Comparison of ENCODE assay signal across 8 cellular contexts in the genomic region with DNA sequence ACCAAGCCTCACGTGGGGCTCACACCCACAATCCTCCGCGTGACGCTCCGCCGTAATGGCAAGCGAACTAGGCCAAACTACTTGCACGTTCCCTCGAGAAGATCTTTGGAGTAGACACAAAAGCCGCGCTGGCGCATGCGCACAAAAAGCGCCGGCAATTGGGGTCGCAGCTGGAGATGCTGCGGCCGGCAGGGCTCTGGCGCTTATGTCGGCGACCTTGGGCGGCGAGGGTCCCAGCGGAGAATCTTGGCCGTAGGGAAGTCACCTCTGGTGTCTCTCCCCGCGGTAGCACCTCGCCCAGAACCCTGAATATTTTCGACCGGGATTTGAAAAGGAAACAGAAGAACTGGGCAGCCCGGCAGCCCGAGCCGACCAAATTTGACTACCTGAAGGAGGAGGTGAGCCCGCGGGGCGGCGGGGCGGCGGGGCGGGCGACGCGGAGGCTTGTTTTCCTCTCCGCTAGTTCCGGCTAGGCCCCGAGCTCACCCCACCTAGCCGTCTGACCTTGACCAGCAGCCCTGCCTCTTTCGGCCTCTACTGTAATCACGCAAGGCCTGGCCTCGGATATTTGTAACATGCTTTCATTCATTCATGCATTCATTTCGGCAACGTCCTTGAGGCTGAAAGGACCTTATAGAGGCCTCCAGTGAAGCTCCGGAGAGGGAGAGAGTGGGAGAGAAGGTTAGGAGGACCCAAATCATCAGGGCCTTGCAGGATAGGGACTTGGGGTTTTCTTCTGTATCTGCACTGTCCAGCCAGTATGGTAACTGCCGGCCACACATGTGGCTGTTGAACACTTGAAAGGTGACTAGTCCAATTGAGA. TPM values are rescaled to one million over a fixed set of nuclear protein-coding genes. Genes with fewer than 3 reads are reported as not detected.
DNase-seq lines count a peak whose midpoint lies in the region; ATAC-seq and TF ChIP-seq lines count a peak whose summit lies in the region.

A gene with protein sequence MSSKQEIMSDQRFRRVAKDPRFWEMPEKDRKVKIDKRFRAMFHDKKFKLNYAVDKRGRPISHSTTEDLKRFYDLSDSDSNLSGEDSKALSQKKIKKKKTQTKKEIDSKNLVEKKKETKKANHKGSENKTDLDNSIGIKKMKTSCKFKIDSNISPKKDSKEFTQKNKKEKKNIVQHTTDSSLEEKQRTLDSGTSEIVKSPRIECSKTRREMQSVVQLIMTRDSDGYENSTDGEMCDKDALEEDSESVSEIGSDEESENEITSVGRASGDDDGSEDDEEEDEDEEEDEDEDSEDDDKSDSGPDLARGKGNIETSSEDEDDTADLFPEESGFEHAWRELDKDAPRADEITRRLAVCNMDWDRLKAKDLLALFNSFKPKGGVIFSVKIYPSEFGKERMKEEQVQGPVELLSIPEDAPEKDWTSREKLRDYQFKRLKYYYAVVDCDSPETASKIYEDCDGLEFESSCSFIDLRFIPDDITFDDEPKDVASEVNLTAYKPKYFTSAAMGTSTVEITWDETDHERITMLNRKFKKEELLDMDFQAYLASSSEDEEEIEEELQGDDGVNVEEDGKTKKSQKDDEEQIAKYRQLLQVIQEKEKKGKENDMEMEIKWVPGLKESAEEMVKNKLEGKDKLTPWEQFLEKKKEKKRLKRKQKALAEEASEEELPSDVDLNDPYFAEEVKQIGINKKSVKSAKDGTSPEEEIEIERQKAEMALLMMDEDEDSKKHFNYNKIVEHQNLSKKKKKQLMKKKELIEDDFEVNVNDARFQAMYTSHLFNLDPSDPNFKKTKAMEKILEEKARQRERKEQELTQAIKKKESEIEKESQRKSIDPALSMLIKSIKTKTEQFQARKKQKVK (minus strand): TSS at position 27 of the 823 bp plus-strand sequence. CDS start 1,779 bp downstream, outside the sequence.
A gene with protein sequence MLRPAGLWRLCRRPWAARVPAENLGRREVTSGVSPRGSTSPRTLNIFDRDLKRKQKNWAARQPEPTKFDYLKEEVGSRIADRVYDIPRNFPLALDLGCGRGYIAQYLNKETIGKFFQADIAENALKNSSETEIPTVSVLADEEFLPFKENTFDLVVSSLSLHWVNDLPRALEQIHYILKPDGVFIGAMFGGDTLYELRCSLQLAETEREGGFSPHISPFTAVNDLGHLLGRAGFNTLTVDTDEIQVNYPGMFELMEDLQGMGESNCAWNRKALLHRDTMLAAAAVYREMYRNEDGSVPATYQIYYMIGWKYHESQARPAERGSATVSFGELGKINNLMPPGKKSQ (plus strand): TSS at position 136 of the 823 bp plus-strand sequence. CDS start 41 bp downstream, at position 177.

- peak; percentile 96 for DNase-seq in BE2C
- peak; percentile 62 for DNase-seq in GM19240 (ENCODE audit: insufficient read length, low spot score)
- peak; percentile 98 to 99 for DNase-seq in NCI-H526 (lab: John Stamatoyannopoulos, UW)
- DNase-seq in activated CD4-positive, alpha-beta T cell treated with anti-CD3 and anti-CD28 coated beads for 48 hours = peak; percentile 94
- DNase-seq in colonic mucosa = peak; percentile 98
- DNase-seq in stimulated activated CD4-positive, alpha-beta T cell treated with anti-CD3 and anti-CD28 coated beads, Interleukin-1b, Interleukin-23, amount 100 ng/mL, for 4 hours (ENCODE audit: low read depth in 2 of 2) = peak; percentile 82 to 85

- intact Hi-C loops in colonic mucosa (cut with DNase I) = no loop called here

- ATAC-seq in HG03460 (IDR thresholded peaks at IDR 0.05; ENCODE audit: unreplicated experiment) = peak; percentile 96

- no peaks in the 10 kb centered on the region for H3K27me3 ChIP-seq in BE2C
- H3K27me3 ChIP-seq in colonic mucosa = no peaks in the 10 kb centered on the region
- no peaks in the 10 kb centered on the region for H3K27me3 ChIP-seq in layer of hippocampus (ENCODE audit: control insufficient read depth, insufficient read depth, low read length)

- H3K9me3 ChIP-seq in BE2C (no peaks in the 10 kb centered on the region), colonic mucosa (no peaks in the 10 kb centered on the region)

- no peaks in the 10 kb centered on the region for H3K4me1 ChIP-seq in BE2C
- H3K4me1 ChIP-seq in colonic mucosa = peaks cover 6% of the 10 kb centered on the region

- H3K27ac ChIP-seq in colonic mucosa (peak within 1 kb of the TSS; percentile 90), layer of hippocampus (ENCODE audit: low read depth, low read length) (peak within 1 kb of the TSS; percentile 82)

- peak within 1 kb of the TSS; percentile 84 to 87 for H3K9ac ChIP-seq in colonic mucosa (ENCODE audit: low read depth in 2 of 2, low read length in 2 of 2)

- no peak for TF ChIP-seq CTCF in BE2C (IDR thresholded peaks at IDR 0.05; ENCODE audit: low read depth, low read length)
- TF ChIP-seq CTCF in colonic mucosa (IDR thresholded peaks at IDR 0.05) = no peak

- H3K36me3 ChIP-seq in BE2C (peaks cover 41% of the 10 kb centered on the region), colonic mucosa (peaks cover 7% of the 10 kb centered on the region)

- H3K4me3 ChIP-seq in BE2C (ENCODE audit: low read depth, low read length) (peak within 1 kb of the TSS; percentile 73), colonic mucosa (peak within 1 kb of the TSS; percentile 77)

RNA-seq across cellular contexts. Expression of the first gene that starts in this region (rescaled TPM):
- 21.4 TPM for polyA plus RNA-seq in BE2C (2012; ENCODE audit: insufficient read depth, insufficient read length, low read depth)
- total RNA-seq in colonic mucosa = 10 to 100 TPM in 1 of 2 donors, 1 to 10 TPM in 1; 9.9 to 11.0 TPM

RNA-seq across cellular contexts. Expression of the second gene that starts in this region (rescaled TPM):
- 49.2 TPM for polyA plus RNA-seq in BE2C (2012; ENCODE audit: insufficient read depth, insufficient read length, low read depth)
- 10 to 100 TPM; 31.8 to 33.0 TPM for total RNA-seq in colonic mucosa

Comparison
In these comparisons a context has a peak if more than half of its experiments do, and no peak if none do; other contexts are left out.
1. Peak in every context shown above with its lines: DNase-seq, ATAC-seq, H3K4me3 ChIP-seq and H3K27ac ChIP-seq.